ENCODE assay signal across 15 cellular contexts in genomic region chr5:178797101-178797521, GRCh38.
"Had no signal": no experiment of that assay in that cellular context is flagged by ENCODE, and none has a peak within 500 bp of the region (broad histone marks: within the 10 kb centered on the region; RNA-seq: fewer than 3 reads in every experiment).

No MANE protein-coding gene starts in this region.

- H3K4me1 Mint-ChIP-seq: activated CD8-positive, alpha-beta memory T cell treated with anti-CD3 and anti-CD28 coated beads, Interleukin-2, amount 10 ng/mL, durations not matched to agents 7 days and 5 days; naive B cell had no signal

- H3K27ac ChIP-seq: ascending aorta, dorsolateral prefrontal cortex, neutrophil, parathyroid adenoma, suprapubic skin had no signal

- H3K27ac Mint-ChIP-seq: activated CD8-positive, alpha-beta memory T cell treated with anti-CD3 and anti-CD28 coated beads, Interleukin-2, amount 10 ng/mL, durations not matched to agents 7 days and 5 days; activated naive CD8-positive, alpha-beta T cell; naive B cell; T-cell had no signal

- H3K4me3 Mint-ChIP-seq: activated CD8-positive, alpha-beta memory T cell treated with anti-CD3 and anti-CD28 coated beads, Interleukin-2, amount 10 ng/mL, durations not matched to agents 7 days and 5 days; activated naive CD8-positive, alpha-beta T cell; naive B cell; T-cell had no signal

- H3K27me3 ChIP-seq: ascending aorta had no signal

- H3K4me3 ChIP-seq: ascending aorta, dorsolateral prefrontal cortex, suprapubic skin had no signal

- DNase-seq: activated CD8-positive, alpha-beta memory T cell treated with anti-CD3 and anti-CD28 coated beads, Interleukin-2, amount 10 ng/mL, durations not matched to agents 7 days and 5 days; activated effector memory CD4-positive, alpha-beta T cell treated with anti-CD3 and anti-CD28 coated beads, Interleukin-2, amount 50 U/mL, for 16 hours; activated T-cell treated with anti-CD3 and anti-CD28 coated beads, Interleukin-2, amount 50 U/mL, for 1 hour; dorsolateral prefrontal cortex; erythroblast; naive B cell; stimulated activated CD4-positive, alpha-beta T cell treated with anti-CD3 and anti-CD28 coated beads, Interleukin-1b, Interleukin-23, amount 100 ng/mL, for 48 hours; T-helper 9 cell; trophoblast cell had no signal

- ATAC-seq: activated CD8-positive, alpha-beta memory T cell treated with anti-CD3 and anti-CD28 coated beads, Interleukin-2, amount 10 ng/mL, durations not matched to agents 7 days and 5 days had no signal

- H3K4me1 ChIP-seq: ascending aorta, parathyroid adenoma, suprapubic skin had no signal

- H3K27me3 Mint-ChIP-seq: activated CD8-positive, alpha-beta memory T cell treated with anti-CD3 and anti-CD28 coated beads, Interleukin-2, amount 10 ng/mL, durations not matched to agents 7 days and 5 days had no signal

- H3K9me3 ChIP-seq: ascending aorta, neutrophil had no signal

- H3K36me3 ChIP-seq: ascending aorta, neutrophil, suprapubic skin had no signal

- H3K36me3 Mint-ChIP-seq: activated CD8-positive, alpha-beta memory T cell treated with anti-CD3 and anti-CD28 coated beads, Interleukin-2, amount 10 ng/mL, durations not matched to agents 7 days and 5 days; activated naive CD8-positive, alpha-beta T cell; T-cell had no signal
